9 cellular contexts compared by ENCODE assay signal in the genomic region with DNA sequence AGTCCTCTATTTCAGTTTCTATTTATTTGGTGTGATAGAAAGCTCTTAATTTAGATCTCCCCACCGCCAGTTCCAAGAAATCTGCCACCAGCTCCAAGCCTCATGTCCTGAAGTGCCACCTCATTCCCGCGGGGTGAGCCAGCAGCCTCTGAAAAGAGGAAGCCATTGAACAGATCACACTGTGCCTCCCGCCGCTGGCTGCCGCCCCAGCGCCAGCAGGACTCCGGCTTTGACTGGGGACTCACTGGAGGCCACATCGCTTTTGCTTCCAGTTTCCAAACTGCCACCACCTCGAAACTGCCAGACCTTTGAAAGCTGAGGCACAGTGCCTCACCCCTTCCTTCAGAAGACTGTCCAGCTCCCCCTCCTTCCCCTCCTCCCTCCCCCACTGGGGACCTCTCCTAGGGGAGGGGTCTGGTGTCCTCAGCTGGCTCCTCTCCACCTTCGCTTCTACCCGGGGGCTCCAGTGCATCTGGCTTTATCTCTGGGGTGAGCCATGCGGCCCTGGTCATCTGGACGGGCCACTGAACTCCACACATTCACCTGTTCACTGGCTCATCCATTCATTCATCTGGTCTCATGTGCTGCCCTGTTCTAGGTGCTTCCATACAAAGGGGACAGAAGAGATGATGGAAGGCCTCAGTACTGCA. TPM values are rescaled to one million over a fixed set of nuclear protein-coding genes. Genes with fewer than 3 reads are reported as not detected.
A peak's percentile ranks its signal among the peaks of the same experiment; 100 is the strongest.
DNase-seq lines count a peak whose midpoint lies in the region; ATAC-seq and TF ChIP-seq lines count a peak whose summit lies in the region.
"Had no signal": no experiment of that assay in that cellular context is flagged by ENCODE, and none has a peak within 500 bp of the region (broad histone marks: within the 10 kb centered on the region; RNA-seq: fewer than 3 reads in every experiment).

No MANE protein-coding gene starts in this region.

- peak overlapping the region in 2 of 5 donors; percentile 16 to 35 for H3K9ac ChIP-seq in subcutaneous abdominal adipose tissue (ENCODE audit: low read length in 5 of 5)
- no peak overlapping the region for H3K9ac ChIP-seq in PC-3 (ENCODE audit: low read length)

- H3K36me3 ChIP-seq in subcutaneous abdominal adipose tissue (ENCODE audit: control insufficient read depth in 5 of 5, insufficient read depth in 5 of 5, low read length in 5 of 5) (peaks cover 0 to 3% (median 1%) of the 10 kb centered on the region in 5 donors), PC-3 (ENCODE audit: low read depth, low read length) (peaks cover 2% of the 10 kb centered on the region; the same call in 1 of the 2 replicates)

- CTCF ChIA-PET in PC-3 (lab: Charles Lee), result interaction anchor here (0.5 kb wide), 1 partner anchor 120 kb away, joined by 3 read pairs; no protein-coding TSS in a partner anchor

- no peaks in the 10 kb centered on the region for H3F3A ChIP-seq in PC-3 (ENCODE audit: low read length, unreplicated experiment)

- H4K20me1 ChIP-seq in PC-3 (ENCODE audit: low read length), result no peaks in the 10 kb centered on the region

- H3K27me3 Mint-ChIP-seq in activated naive CD8-positive, alpha-beta T cell treated with anti-CD3 and anti-CD28 coated beads, Interleukin-2, amount 10 ng/mL, durations not matched to agents 7 days and 5 days, result peaks cover 4% of the 10 kb centered on the region

- no peaks in the 10 kb centered on the region for H3K9me3 ChIP-seq in subcutaneous abdominal adipose tissue (ENCODE audit: control insufficient read depth in 5 of 5, low read length in 5 of 5)
- H3K9me3 ChIP-seq in PC-3 (ENCODE audit: low read length), result no peaks in the 10 kb centered on the region

- no peaks in the 10 kb centered on the region for H3K79me2 ChIP-seq in PC-3 (ENCODE audit: low read length)

- peaks cover 22% of the 10 kb centered on the region for H3K4me1 Mint-ChIP-seq in activated naive CD8-positive, alpha-beta T cell treated with anti-CD3 and anti-CD28 coated beads, Interleukin-2, amount 10 ng/mL, durations not matched to agents 7 days and 5 days

- H2AFZ ChIP-seq in PC-3 (ENCODE audit: low read length), result no peak overlapping the region

- peak; percentile 83 for DNase-seq in GM13976 (ENCODE audit: low spot score)
- DNase-seq in KBM-7, result peak; percentile 90
- peak; percentile 52 for DNase-seq in activated naive CD8-positive, alpha-beta T cell treated with anti-CD3 and anti-CD28 coated beads, Interleukin-2, amount 10 ng/mL, durations not matched to agents 7 days and 5 days
- peak; percentile 54 for DNase-seq in left lobe of liver (ENCODE audit: low spot score)
- DNase-seq in NCI-H510A treated with DMSO at 0.1 percent for 48 hours (lab: John Stamatoyannopoulos, UW), result no peak
- no peak for DNase-seq in PC-3

- POLR2A ChIA-PET in activated naive CD8-positive, alpha-beta T cell treated with anti-CD3 and anti-CD28 coated beads, Interleukin-2, amount 10 ng/mL, durations not matched to agents 7 days and 5 days (lab: Charles Lee), result interaction anchor here (0.7 to 2.7 kb wide), 4 partner anchors 12 to 355 kb away, joined by 3 to 16 read pairs (median 4); a partner anchor contains a TSS
- POLR2A ChIA-PET in PC-3 (lab: Charles Lee; ENCODE audit: unreplicated experiment), result no interaction called here

- TF ChIP-seq CTCF in GM13976 (IDR thresholded peaks at IDR 0.05; ENCODE audit: borderline replicate concordance, control extremely low read depth, extremely low read depth, insufficient read depth, missing control alignments) (no peak), PC-3 (conservative IDR thresholded peaks at IDR 0.05; ENCODE audit: low read depth, low read length) (no peak)

- H3K4me3 ChIP-seq in subcutaneous abdominal adipose tissue (ENCODE audit: low read depth in 1 of 5, low read length in 5 of 5), result peak overlapping the region in 3 of 5 donors; percentile 23 to 33 (median 24)
- H3K4me3 ChIP-seq in PC-3 (ENCODE audit: low read length), result no peak overlapping the region
- H3K4me3 ChIP-seq: SK-N-MC had no signal

- H3K4me2 ChIP-seq in PC-3 (ENCODE audit: low read length), result no peak overlapping the region

- peaks cover 7% of the 10 kb centered on the region for H3K9me3 Mint-ChIP-seq in activated naive CD8-positive, alpha-beta T cell treated with anti-CD3 and anti-CD28 coated beads, Interleukin-2, amount 10 ng/mL, durations not matched to agents 7 days and 5 days

- in situ Hi-C loops in GM13976 (cut with MboI; ENCODE audit: low sequenced_read_pairs, unreplicated experiment) (no loop called here), KBM-7 (cut with MboI; ENCODE audit: low pct_unique_long_range_greater_than_20kb, low sequenced_read_pairs) (no loop called here)

- no TSS peak for BruUV-seq in PC-3 (replicated peaks; lab: Mats Ljungman, UMichigan)

- H3K36me3 Mint-ChIP-seq in activated naive CD8-positive, alpha-beta T cell treated with anti-CD3 and anti-CD28 coated beads, Interleukin-2, amount 10 ng/mL, durations not matched to agents 7 days and 5 days, result peaks cover 8% of the 10 kb centered on the region

- H3K27ac ChIP-seq in subcutaneous abdominal adipose tissue (ENCODE audit: low read depth, low read length), result no peak overlapping the region
- H3K27ac ChIP-seq in PC-3 (ENCODE audit: low read length), result no peak overlapping the region
- H3K27ac ChIP-seq: SK-N-MC had no signal

- H3K9me2 ChIP-seq in PC-3 (replicated peaks; ENCODE audit: low read length), result no peaks in the 10 kb centered on the region

- peak overlapping the region; percentile 91 for H3K27ac Mint-ChIP-seq in activated naive CD8-positive, alpha-beta T cell treated with anti-CD3 and anti-CD28 coated beads, Interleukin-2, amount 10 ng/mL, durations not matched to agents 7 days and 5 days

- H3K4me3 Mint-ChIP-seq in activated naive CD8-positive, alpha-beta T cell treated with anti-CD3 and anti-CD28 coated beads, Interleukin-2, amount 10 ng/mL, durations not matched to agents 7 days and 5 days, result peak overlapping the region; percentile 76

- intact Hi-C loops in PC-3 (cut with micrococcal nuclease), result no loop called here

- no peaks in the 10 kb centered on the region for H3K27me3 ChIP-seq in subcutaneous abdominal adipose tissue (ENCODE audit: control insufficient read depth in 5 of 5, insufficient read depth in 4 of 5, low read length in 5 of 5)
- no peaks in the 10 kb centered on the region for H3K27me3 ChIP-seq in PC-3 (ENCODE audit: low read length)

- peak; percentile 54 for ATAC-seq in GM21423 (IDR thresholded peaks at IDR 0.05; ENCODE audit: unreplicated experiment)
- ATAC-seq in activated naive CD8-positive, alpha-beta T cell treated with anti-CD3 and anti-CD28 coated beads, Interleukin-2, amount 10 ng/mL, durations not matched to agents 7 days and 5 days (ENCODE audit: low read depth), result peak; percentile 83
- peak; percentile 77 for ATAC-seq in left lobe of liver
- ATAC-seq in PC-3, result no peak; the same call in 1 of the 2 replicates

- peaks cover 4 to 19% (median 16%) of the 10 kb centered on the region in 5 donors for H3K4me1 ChIP-seq in subcutaneous abdominal adipose tissue (ENCODE audit: control insufficient read depth in 5 of 5, insufficient read depth in 5 of 5, low read length in 5 of 5)
- H3K4me1 ChIP-seq in PC-3 (ENCODE audit: insufficient read depth, low read length), result peaks cover 8% of the 10 kb centered on the region; the same call in 1 of the 2 replicates

RNA-seq across cellular contexts. Expression of a gene that starts 59.0 kb away (rescaled TPM):
- total RNA-seq in activated naive CD8-positive, alpha-beta T cell treated with anti-CD3 and anti-CD28 coated beads, Interleukin-2, amount 10 ng/mL, durations not matched to agents 7 days and 5 days, result 10 to 100 TPM; 94.0 to 97.3 TPM
- total RNA-seq in left lobe of liver, result 27.7 TPM
- 46.8 and 63.3 TPM in 2 replicates for total RNA-seq in PC-3 (2014; rRNA removed)

Comparison
In these comparisons a context has a peak if more than half of its experiments do, and no peak if none do; other contexts are left out.
1. DNase-seq: peak in GM13976 (single experiment), KBM-7 (single experiment), activated naive CD8-positive, alpha-beta T cell treated with anti-CD3 and anti-CD28 coated beads, Interleukin-2, amount 10 ng/mL, durations not matched to agents 7 days and 5 days (single experiment) and left lobe of liver (single experiment); none in NCI-H510A treated with DMSO at 0.1 percent for 48 hours (single experiment) and PC-3 (single experiment).